1 cellular context compared by ENCODE assay signal in the genomic region with DNA sequence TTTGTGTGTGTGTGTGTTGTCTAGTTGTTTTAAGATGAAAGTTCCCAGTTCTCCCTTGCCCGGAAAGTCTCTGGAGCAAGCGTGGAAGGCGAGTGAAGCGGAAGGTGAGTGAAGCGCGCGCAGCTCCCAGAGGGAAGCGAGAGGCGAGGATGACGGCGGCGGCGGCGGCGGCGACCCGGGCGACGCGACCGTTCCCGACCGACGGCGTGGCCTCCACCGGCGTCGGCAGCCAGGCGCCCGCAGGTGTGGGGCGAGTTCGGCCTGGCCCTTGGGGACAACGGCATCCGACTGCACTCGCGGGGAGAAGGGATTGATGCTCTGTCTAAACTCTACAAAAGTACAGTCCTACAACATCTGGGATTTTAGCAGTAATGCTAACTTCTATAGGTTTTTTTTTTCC.
TF ChIP-seq lines count a peak whose summit lies in the region.

No MANE protein-coding gene starts in this region.

TF ChIP-seq in H1, 55 proteins besides CTCF, POLR2A, EP300 and RAD21:
- TF ChIP-seq SIRT6 (IDR thresholded peaks at IDR 0.05; ENCODE audit: low read length) (no peak), GABPA (IDR thresholded peaks at IDR 0.05; ENCODE audit: borderline replicate concordance, insufficient read depth, low read length) (0 out of 2 replicates have a peak, but pooled peaks have one; percentile 21), TBP (IDR thresholded peaks at IDR 0.05; ENCODE audit: low read depth, low read length) (peak; percentile 78; the same call in 1 of the 2 replicates), HDAC2 (IDR thresholded peaks at IDR 0.05; ENCODE audit: borderline replicate concordance in 1 of 2, low read depth in 2 of 2, low read length in 2 of 2) (no peak)
- TF ChIP-seq, protein P1, sequence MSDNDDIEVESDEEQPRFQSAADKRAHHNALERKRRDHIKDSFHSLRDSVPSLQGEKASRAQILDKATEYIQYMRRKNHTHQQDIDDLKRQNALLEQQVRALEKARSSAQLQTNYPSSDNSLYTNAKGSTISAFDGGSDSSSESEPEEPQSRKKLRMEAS (IDR thresholded peaks at IDR 0.05) = 0 out of 2 replicates have a peak, but pooled peaks have one; percentile 12
